Comparison of ENCODE assay signal across 20 cellular contexts in genomic region chr9:116515541-116515940, GRCh38.
DNase-seq lines count a peak whose midpoint lies in the region; ATAC-seq and FAIRE-seq lines count a peak whose summit lies in the region.
"Had no signal": no experiment of that assay in that cellular context is flagged by ENCODE, and none has a peak within 500 bp of the region (broad histone marks: within the 10 kb centered on the region; RNA-seq: fewer than 3 reads in every experiment).

No MANE protein-coding gene starts in this region.

- DNase-seq in RCC 7860 (ENCODE audit: low spot score) = no peak
- DNase-seq in kidney tubule cell (ENCODE audit: low spot score) = peak; percentile 65
- no peak for DNase-seq in SIG-M5 (lab: John Stamatoyannopoulos, UW)
- DNase-seq: 8988T; ACHN; BE2C; C1 segment of cervical spinal cord; Calu3; CD4-positive, alpha-beta memory T cell; CD4-positive, CD25-positive, alpha-beta regulatory T cell; CD8-positive, alpha-beta memory T cell; COR-L47; DMS79 treated with DMSO at 0.1 percent for 48 hours; GF-D8 had no signal

- ATAC-seq in GM18520 (IDR thresholded peaks at IDR 0.05; ENCODE audit: unreplicated experiment) = no peak
- ATAC-seq in HG03280 (IDR thresholded peaks at IDR 0.05; ENCODE audit: unreplicated experiment) = no peak

- peak; percentile 84 for FAIRE-seq in RCC 7860 (lab: Jason Lieb, UNC)
- FAIRE-seq: A204.1, D721Med, G401.6, GM12891 had no signal
